8 cellular contexts compared by ENCODE assay signal in genomic region chr22:40509401-40510134, GRCh38.
DNase-seq lines count a peak whose midpoint lies in the region; ATAC-seq and TF ChIP-seq lines count a peak whose summit lies in the region.

No MANE protein-coding gene starts in this region.

- H3K36me3 ChIP-seq in gastroesophageal sphincter = no peaks in the 10 kb centered on the region

- ATAC-seq in SK-N-SH treated with all-trans-retinoic acid at 6 μM for 48 hours (peak; percentile 31), gastroesophageal sphincter (peak; percentile 55), HG03521 (IDR thresholded peaks at IDR 0.05; ENCODE audit: unreplicated experiment) (no peak), GM21723 (IDR thresholded peaks at IDR 0.05; ENCODE audit: unreplicated experiment) (no peak)

- H3K27ac ChIP-seq in gastroesophageal sphincter = peak overlapping the region; percentile 77 to 98 (median 85)

- no peak overlapping the region for H3K4me3 ChIP-seq in gastroesophageal sphincter

- no peaks in the 10 kb centered on the region for H3K27me3 ChIP-seq in gastroesophageal sphincter

- no peak for TF ChIP-seq CTCF in gastroesophageal sphincter (IDR thresholded peaks at IDR 0.05)

- TF ChIP-seq EP300 in gastroesophageal sphincter (IDR thresholded peaks at IDR 0.05) = no peak

- in situ Hi-C loops in Caki2 (cut with HindIII; ENCODE audit: low pct_unique_long_range_greater_than_20kb, low sequenced_read_pairs) = loop anchor here (10.0 kb wide), 1 partner anchor 135 kb away; no protein-coding TSS in a partner anchor

- peaks cover 37 to 93% (median 43%) of the 10 kb centered on the region in 3 donors for H3K4me1 ChIP-seq in gastroesophageal sphincter

- WGBS in gastroesophageal sphincter (ENCODE audit: low coverage in 1 of 2), 2 donors = 0 to 12% methylated on average over 2 to 3 of the region's 4 CpGs

- H3K9me3 ChIP-seq in gastroesophageal sphincter = no peaks in the 10 kb centered on the region

- DNase-seq in Caki2 (ENCODE audit: low read depth) = peak; percentile 88
- peak; percentile 56 for DNase-seq in putamen (ENCODE audit: low spot score)
- no peak for DNase-seq in cerebellar cortex (ENCODE audit: low spot score)
- no peak for DNase-seq in GM19240 (ENCODE audit: insufficient read length, low spot score)

- TF ChIP-seq POLR2A in gastroesophageal sphincter (IDR thresholded peaks at IDR 0.05) = no peak

TF ChIP-seq in SK-N-SH treated with all-trans-retinoic acid at 6 μM for 48 hours, 23 proteins besides CTCF, POLR2A, EP300 and RAD21:
- TF ChIP-seq ESRRG (CRISPR knock-in tag; IDR thresholded peaks at IDR 0.05) = no peak
- no peak for TF ChIP-seq ZFP30 (CRISPR knock-in tag; IDR thresholded peaks at IDR 0.05)
- no peak for TF ChIP-seq ARNTL (CRISPR knock-in tag; IDR thresholded peaks at IDR 0.05; ENCODE audit: borderline replicate concordance, low read depth)
- no peak for TF ChIP-seq TSHZ2 (CRISPR knock-in tag; IDR thresholded peaks at IDR 0.05)
- TF ChIP-seq SNAI2 (CRISPR knock-in tag; IDR thresholded peaks at IDR 0.05) = no peak
- 0 out of 2 replicates have a peak, but pooled peaks have one; percentile 7 for TF ChIP-seq ISL1 (CRISPR knock-in tag; IDR thresholded peaks at IDR 0.05)
- no peak for TF ChIP-seq ZNF565 (CRISPR knock-in tag; conservative IDR thresholded peaks at IDR 0.05; ENCODE audit: low read depth)

Comparison
In these comparisons a context has a peak if more than half of its experiments do, and no peak if none do; other contexts are left out.
1. DNase-seq: peak in Caki2 (single experiment) and putamen (single experiment); none in cerebellar cortex (single experiment) and GM19240 (single experiment).
2. ATAC-seq: peak in SK-N-SH treated with all-trans-retinoic acid at 6 μM for 48 hours (single experiment) and gastroesophageal sphincter (single experiment); none in HG03521 (single experiment) and GM21723 (single experiment).